13 cellular contexts compared by ENCODE assay signal in the genomic region with DNA sequence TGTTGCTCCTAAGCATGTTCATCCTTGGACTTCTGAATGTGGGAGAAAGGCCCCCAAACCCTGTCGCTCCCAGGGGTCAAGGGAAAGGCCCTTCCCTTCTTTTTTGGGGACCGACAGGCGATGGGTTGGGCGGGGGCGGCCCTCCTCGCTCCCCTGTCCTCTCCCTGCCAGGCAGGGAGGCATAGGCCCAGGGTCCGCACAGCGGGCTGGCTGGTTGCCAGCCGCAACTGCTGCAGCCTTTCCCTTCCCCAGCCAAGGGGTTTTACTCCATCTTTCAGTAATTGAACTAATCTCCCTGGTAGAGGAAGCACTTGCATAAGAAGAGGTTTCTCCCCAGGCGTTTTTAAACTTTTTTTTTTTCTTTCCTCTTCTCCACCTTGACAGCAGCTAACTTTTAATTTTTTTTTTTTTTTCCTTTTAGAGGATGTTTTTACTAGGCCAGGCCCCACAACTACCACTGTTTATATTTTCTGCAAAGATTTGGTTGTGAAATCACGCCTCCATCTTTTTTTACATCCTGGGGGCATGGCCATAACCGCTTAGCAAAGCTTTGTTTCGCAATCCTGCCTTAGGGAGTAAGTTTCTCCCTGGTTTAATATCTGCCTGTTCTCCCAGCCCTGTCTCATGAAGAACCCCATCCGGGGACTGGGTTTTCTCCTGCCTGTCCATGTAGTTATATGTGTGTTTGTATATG.
DNase-seq lines count a peak whose midpoint lies in the region; TF ChIP-seq lines count a peak whose summit lies in the region.
"Had no signal": no experiment of that assay in that cellular context is flagged by ENCODE, and none has a peak within 500 bp of the region (broad histone marks: within the 10 kb centered on the region; RNA-seq: fewer than 3 reads in every experiment).

No MANE protein-coding gene starts in this region.

- TF ChIP-seq CTCF in mesothelial cell of epicardium (IDR thresholded peaks at IDR 0.05; ENCODE audit: unreplicated experiment) = no peak
- no peak for TF ChIP-seq CTCF in MM.1S (IDR thresholded peaks at IDR 0.05; ENCODE audit: low read length)

- no peaks in the 10 kb centered on the region for H3K27me3 Mint-ChIP-seq in mesothelial cell of epicardium (ENCODE audit: low read depth)

- H2AFZ ChIP-seq in MM.1S (ENCODE audit: low read length) = no peak overlapping the region

- H3K79me2 ChIP-seq in MM.1S (ENCODE audit: low read length) = no peaks in the 10 kb centered on the region

- no peak overlapping the region for H3K9ac ChIP-seq in BLaER1 treated with 17β-estradiol and CSF1 and Interleukin-3, amounts not matched to agents 10 nM and 100 nM
- H3K9ac ChIP-seq in MM.1S (ENCODE audit: low read length) = no peak overlapping the region

- H3K4me1 Mint-ChIP-seq in mesothelial cell of epicardium = peaks cover 22% of the 10 kb centered on the region

- no peaks in the 10 kb centered on the region for H3K27me3 ChIP-seq in BLaER1 treated with 17β-estradiol and CSF1 and Interleukin-3, amounts not matched to agents 10 nM and 100 nM
- H3K27me3 ChIP-seq in MM.1S (replicated peaks; ENCODE audit: insufficient read depth, low read length) = no peaks in the 10 kb centered on the region
- H3K27me3 ChIP-seq: heart left ventricle, spleen, tibial artery had no signal

- peak overlapping the region in 9 of 11 experiments; percentile 10 to 71 (median 53); a peak in 16 of 22 replicates for H3K4me2 ChIP-seq in BLaER1 treated with 17β-estradiol and CSF1 and Interleukin-3, amounts not matched to agents 10 nM and 100 nM
- no peak overlapping the region for H3K4me2 ChIP-seq in MM.1S (ENCODE audit: low read depth, low read length)

- no peaks in the 10 kb centered on the region for H3K9me2 ChIP-seq in MM.1S (replicated peaks; ENCODE audit: insufficient read depth, low read length)

- DNase-seq in M059J (ENCODE audit: low read depth) (peak; percentile 94), brain pericyte (ENCODE audit: low read depth, low spot score) (peak; percentile 60), mesothelial cell of epicardium (ENCODE audit: low spot score in 2 of 2, unreplicated experiment in 2 of 2) (no peak), DMS53 treated with DMSO at 0.1 percent for 48 hours (lab: John Stamatoyannopoulos, UW; ENCODE audit: unreplicated experiment) (no peak), HPDE6-E6E7 (ENCODE audit: extremely low spot score) (no peak), MM.1S (no peak)
- no peak for DNase-seq in activated CD4-positive, CD25-positive, alpha-beta regulatory T cell treated with anti-CD3 and anti-CD28 coated beads, Interleukin-2, amount 50 U/mL, for 72 hours
- DNase-seq: activated T-cell treated with anti-CD3 and anti-CD28 coated beads for 4 hours, heart left ventricle, NCI-H526, spleen, tibial artery had no signal

- no peaks in the 10 kb centered on the region for H4K20me1 ChIP-seq in BLaER1 treated with 17β-estradiol and CSF1 and Interleukin-3, amounts not matched to agents 10 nM and 100 nM
- H4K20me1 ChIP-seq in MM.1S (ENCODE audit: insufficient read depth, low read length) = no peaks in the 10 kb centered on the region

- peaks cover 0 to 28% (median 14%) of the 10 kb centered on the region in 10 experiments; a peak in 14 of 20 replicates for H3K4me1 ChIP-seq in BLaER1 treated with 17β-estradiol and CSF1 and Interleukin-3, amounts not matched to agents 10 nM and 100 nM
- H3K4me1 ChIP-seq in MM.1S (ENCODE audit: low read length) = no peaks in the 10 kb centered on the region
- H3K4me1 ChIP-seq: heart left ventricle had no signal

- no peaks in the 10 kb centered on the region for H3K9me3 Mint-ChIP-seq in mesothelial cell of epicardium

- 0 out of 20 replicates have a peak overlapping the region, but pooled peaks of 1 of the 10 experiments have one; percentile 7 for H3K4me3 ChIP-seq in BLaER1 treated with 17β-estradiol and CSF1 and Interleukin-3, amounts not matched to agents 10 nM and 100 nM
- H3K4me3 ChIP-seq in MM.1S (ENCODE audit: low read length) = no peak overlapping the region
- H3K4me3 ChIP-seq: heart left ventricle, spleen, tibial artery had no signal

- H3K9me3 ChIP-seq in BLaER1 treated with 17β-estradiol and CSF1 and Interleukin-3, amounts not matched to agents 10 nM and 100 nM (replicated peaks in 1 of 11) = peaks cover 4 to 74% (median 32%) of the 10 kb centered on the region in 11 experiments; a peak in 17 of 22 replicates
- no peaks in the 10 kb centered on the region for H3K9me3 ChIP-seq in MM.1S (replicated peaks; ENCODE audit: insufficient read depth, low read length)
- H3K9me3 ChIP-seq: heart left ventricle, spleen, tibial artery had no signal

- peak overlapping the region; percentile 72 for H3K27ac Mint-ChIP-seq in mesothelial cell of epicardium

- H3K4me3 Mint-ChIP-seq in mesothelial cell of epicardium = no peak overlapping the region

- H3K36me3 ChIP-seq in BLaER1 treated with 17β-estradiol and CSF1 and Interleukin-3, amounts not matched to agents 10 nM and 100 nM = no peaks in the 10 kb centered on the region
- no peaks in the 10 kb centered on the region for H3K36me3 ChIP-seq in MM.1S (replicated peaks; ENCODE audit: insufficient read depth, low read length)
- H3K36me3 ChIP-seq: heart left ventricle, spleen, tibial artery had no signal

- H3F3A ChIP-seq in MM.1S (ENCODE audit: insufficient read depth, low read length) = no peaks in the 10 kb centered on the region

- H3K27ac ChIP-seq in BLaER1 treated with 17β-estradiol and CSF1 and Interleukin-3, amounts not matched to agents 10 nM and 100 nM = peak overlapping the region in 3 of 11 experiments; percentile 35 to 48 (median 42); a peak in 4 of 22 replicates
- H3K27ac ChIP-seq in MM.1S (ENCODE audit: low read length) = no peak overlapping the region
- H3K27ac ChIP-seq: heart left ventricle, tibial artery had no signal

- no peaks in the 10 kb centered on the region for H3K36me3 Mint-ChIP-seq in mesothelial cell of epicardium

Comparison
In these comparisons a context has a peak if more than half of its experiments do, and no peak if none do; other contexts are left out.
1. DNase-seq: peak in M059J (single experiment) and brain pericyte (single experiment); none in mesothelial cell of epicardium (0 of 2), DMS53 treated with DMSO at 0.1 percent for 48 hours (single experiment), activated CD4-positive, CD25-positive, alpha-beta regulatory T cell treated with anti-CD3 and anti-CD28 coated beads, Interleukin-2, amount 50 U/mL, for 72 hours (single experiment), HPDE6-E6E7 (single experiment) and MM.1S (single experiment).